In genomic region chr5:10832421-10832820, GRCh38 we compare ENCODE assay signal across 19 cellular contexts.
DNase-seq lines count a peak whose midpoint lies in the region; ATAC-seq, FAIRE-seq and TF ChIP-seq lines count a peak whose summit lies in the region.
"Had no signal": no experiment of that assay in that cellular context is flagged by ENCODE, and none has a peak within 500 bp of the region (broad histone marks: within the 10 kb centered on the region; RNA-seq: fewer than 3 reads in every experiment).

No MANE protein-coding gene starts in this region.

- H3K27me3 ChIP-seq in HepG2 (ENCODE audit: control insufficient read depth in 1 of 2, insufficient read depth in 2 of 2, low read length in 2 of 2), result no peaks in the 10 kb centered on the region
- H3K27me3 ChIP-seq in right lobe of liver, result no peaks in the 10 kb centered on the region
- H3K27me3 ChIP-seq in astrocyte (ENCODE audit: insufficient read depth, low read length), result no peaks in the 10 kb centered on the region
- peaks cover 3% of the 10 kb centered on the region for H3K27me3 ChIP-seq in osteoblast (ENCODE audit: insufficient read depth, low read length)

- H3K4me1 ChIP-seq in HepG2 (ENCODE audit: insufficient read depth, low read length) (peaks cover 32% of the 10 kb centered on the region), right lobe of liver (no peaks in the 10 kb centered on the region), astrocyte (ENCODE audit: insufficient read depth, low read length) (peaks cover 31% of the 10 kb centered on the region), osteoblast (ENCODE audit: insufficient read depth, low read length) (peaks cover 20% of the 10 kb centered on the region)
- H3K4me1 ChIP-seq: A549, HAP-1 had no signal

- TF ChIP-seq EP300 in HepG2 (IDR thresholded peaks at IDR 0.05; ENCODE audit: low read depth in 2 of 2, low read length in 2 of 2), result no peak
- no peak for TF ChIP-seq EP300 in HepG2 (CRISPR knock-in tag; IDR thresholded peaks at IDR 0.05; ENCODE audit: borderline replicate concordance)

- CTCF ChIA-PET in HepG2 (lab: Yijun Ruan, JAX; ENCODE audit: low intra/inter-chr PET ratio, low total read pairs), result no interaction called here

- H2AFZ ChIP-seq in HepG2 (ENCODE audit: low read length) (no peak overlapping the region), astrocyte (ENCODE audit: low read depth, low read length) (no peak overlapping the region), osteoblast (ENCODE audit: low read length) (no peak overlapping the region)

- POLR2A ChIA-PET in HepG2 (lab: Yijun Ruan, JAX), result no interaction called here

- no peaks in the 10 kb centered on the region for H3K79me2 ChIP-seq in HepG2 (ENCODE audit: insufficient read depth, low read length)
- no peaks in the 10 kb centered on the region for H3K79me2 ChIP-seq in astrocyte (ENCODE audit: insufficient read depth, low read length)
- no peaks in the 10 kb centered on the region for H3K79me2 ChIP-seq in osteoblast (ENCODE audit: insufficient read depth, low read length)

- ATAC-seq in HepG2 (no peak; the same call in 2 of the 3 replicates), right lobe of liver (no peak), HG02623 (IDR thresholded peaks at IDR 0.05; ENCODE audit: unreplicated experiment) (no peak)

- no peaks in the 10 kb centered on the region for H3K27me3 Mint-ChIP-seq in astrocyte (ENCODE audit: low read depth, unreplicated experiment)

- no peak overlapping the region for H3K4me3 ChIP-seq in HepG2 (replicated peaks in 1 of 3; ENCODE audit: insufficient read depth in 1 of 3, low read depth in 2 of 3, low read length in 3 of 3)
- no peak overlapping the region for H3K4me3 ChIP-seq in right lobe of liver
- no peak overlapping the region for H3K4me3 ChIP-seq in astrocyte (ENCODE audit: insufficient read depth, low read depth, low read length)
- H3K4me3 ChIP-seq in osteoblast (ENCODE audit: insufficient read depth, low read length), result no peak overlapping the region
- H3K4me3 ChIP-seq: A549, HAP-1 had no signal

- intact Hi-C loops in HepG2 (cut with micrococcal nuclease; ENCODE audit: unreplicated experiment), result loop anchor here (2.0 kb wide), 1 partner anchor 24 kb away; no protein-coding TSS in a partner anchor
- intact Hi-C loops in right lobe of liver (cut with DNase I), result no loop called here

- no TSS peak for BruUV-seq in HepG2 (replicated peaks; lab: Mats Ljungman, UMichigan)

- FAIRE-seq in HepG2 (lab: Jason Lieb, UNC) (no peak), astrocyte (lab: Jason Lieb, UNC) (no peak), urothelium cell line (lab: Jason Lieb, UNC) (no peak)
- FAIRE-seq: A549, D721Med, H1 had no signal

- peak overlapping the region; percentile 41; the same call in 1 of the 2 replicates for H3K4me2 ChIP-seq in HepG2 (ENCODE audit: low read depth, low read length)
- H3K4me2 ChIP-seq in astrocyte (ENCODE audit: low read length), result peak overlapping the region; percentile 3
- no peak overlapping the region for H3K4me2 ChIP-seq in osteoblast (ENCODE audit: insufficient read depth, low read length)

- H3K9ac ChIP-seq in HepG2 (ENCODE audit: insufficient read depth, low read depth, low read length), result no peak overlapping the region
- no peak overlapping the region for H3K9ac ChIP-seq in astrocyte (ENCODE audit: low read length)

- WGBS in HepG2 (ENCODE audit: low lambda C conversion rate), result 76% methylated on average over 1 of the region's 1 CpG
- 69% methylated on average over 1 of the region's 1 CpG for WGBS in right lobe of liver (ENCODE audit: insufficient coverage, low coverage, low lambda C conversion rate, missing lambda C conversion rate)

- peaks cover 2% of the 10 kb centered on the region for H3K36me3 Mint-ChIP-seq in astrocyte (ENCODE audit: low read depth, unreplicated experiment)

- H3K27ac ChIP-seq in HepG2 (ENCODE audit: extremely low read length, insufficient read depth, low read length) (peak overlapping the region; percentile 22), right lobe of liver (no peak overlapping the region), astrocyte (ENCODE audit: low read depth, low read length) (no peak overlapping the region), osteoblast (ENCODE audit: low read depth, low read length) (no peak overlapping the region)
- H3K27ac ChIP-seq: 22Rv1, A549, C4-2B had no signal

- H3K36me3 ChIP-seq in HepG2 (replicated peaks in 1 of 2; ENCODE audit: control insufficient read depth in 1 of 2, insufficient read depth in 2 of 2, low read length in 2 of 2), result no peaks in the 10 kb centered on the region
- H3K36me3 ChIP-seq in right lobe of liver, result no peaks in the 10 kb centered on the region
- no peaks in the 10 kb centered on the region for H3K36me3 ChIP-seq in astrocyte (ENCODE audit: insufficient read depth, low read length)
- no peaks in the 10 kb centered on the region for H3K36me3 ChIP-seq in osteoblast (ENCODE audit: insufficient read depth, low read length)
- H3K36me3 ChIP-seq: HAP-1 had no signal

- TF ChIP-seq POLR2A in HepG2 (IDR thresholded peaks at IDR 0.05; ENCODE audit: insufficient read depth in 1 of 2, low read depth in 2 of 2, low read length in 2 of 2) (no peak), right lobe of liver (IDR thresholded peaks at IDR 0.05) (no peak)

- H3K4me3 Mint-ChIP-seq in astrocyte (ENCODE audit: unreplicated experiment), result no peak overlapping the region
- H3K4me3 Mint-ChIP-seq: CD4-positive, alpha-beta T cell had no signal

- TF ChIP-seq RAD21 in HepG2 (CRISPR knock-in tag; IDR thresholded peaks at IDR 0.05), result no peak

- H4K20me1 ChIP-seq in HepG2 (ENCODE audit: insufficient read depth, low read length) (no peaks in the 10 kb centered on the region), astrocyte (ENCODE audit: insufficient read depth, low read length) (no peaks in the 10 kb centered on the region), osteoblast (ENCODE audit: insufficient read depth, low read length) (no peaks in the 10 kb centered on the region)

- peaks cover 21% of the 10 kb centered on the region for H3K4me1 Mint-ChIP-seq in astrocyte (ENCODE audit: low read depth, unreplicated experiment)

- no peaks in the 10 kb centered on the region for H3K9me3 Mint-ChIP-seq in astrocyte (ENCODE audit: unreplicated experiment)
- H3K9me3 Mint-ChIP-seq: CD4-positive, alpha-beta T cell had no signal

- in situ Hi-C loops in HepG2 (cut with HindIII; ENCODE audit: extremely low pct_ligation_motif_present, low pct_unique_long_range_greater_than_20kb), result no loop called here

- H3K9me3 ChIP-seq in HepG2 (ENCODE audit: low read length), result no peaks in the 10 kb centered on the region
- no peaks in the 10 kb centered on the region for H3K9me3 ChIP-seq in right lobe of liver
- H3K9me3 ChIP-seq in astrocyte (ENCODE audit: insufficient read depth, low read depth, low read length), result no peaks in the 10 kb centered on the region
- no peaks in the 10 kb centered on the region for H3K9me3 ChIP-seq in osteoblast (ENCODE audit: low read depth, low read length)
- H3K9me3 ChIP-seq: A549, Caco-2, HAP-1 had no signal

- DNase-seq in HepG2 (ENCODE audit: low spot score) (no peak), right lobe of liver (no peak), astrocyte (ENCODE audit: low read depth) (no peak), osteoblast (ENCODE audit: insufficient read length, low spot score, missing footprints) (peak; percentile 11), urothelium cell line (ENCODE audit: low spot score) (peak; percentile 0), NCI-H526 (lab: John Stamatoyannopoulos, UW) (no peak), NCI-H1436 (lab: John Stamatoyannopoulos, UW) (no peak)
- DNase-seq: AML-193; CD4-positive, alpha-beta T cell; GDM1; KBM-7 had no signal

- H3K27ac Mint-ChIP-seq in astrocyte (ENCODE audit: unreplicated experiment), result no peak overlapping the region
- H3K27ac Mint-ChIP-seq: CD4-positive, alpha-beta T cell had no signal

- TF ChIP-seq CTCF in HepG2 (CRISPR knock-in tag; IDR thresholded peaks at IDR 0.05) (no peak), right lobe of liver (IDR thresholded peaks at IDR 0.05) (no peak), astrocyte (IDR thresholded peaks at IDR 0.05; ENCODE audit: insufficient read depth, low read depth, low read length) (no peak), osteoblast (IDR thresholded peaks at IDR 0.05; ENCODE audit: extremely low read depth, low read depth, low read length) (no peak)

TF ChIP-seq in HepG2, 621 proteins besides CTCF, POLR2A, EP300 and RAD21 (continues in another document):
- TF ChIP-seq MIXL1 (CRISPR knock-in tag; IDR thresholded peaks at IDR 0.05) (no peak), STAG1 (CRISPR knock-in tag; IDR thresholded peaks at IDR 0.05) (no peak), ELK4 (CRISPR knock-in tag; IDR thresholded peaks at IDR 0.05; ENCODE audit: borderline replicate concordance) (no peak), PREB (CRISPR knock-in tag; IDR thresholded peaks at IDR 0.05) (no peak), ZFY (CRISPR knock-in tag; IDR thresholded peaks at IDR 0.05) (no peak), RBAK (CRISPR knock-in tag; IDR thresholded peaks at IDR 0.05) (no peak), CREBL2 (CRISPR knock-in tag; IDR thresholded peaks at IDR 0.05; ENCODE audit: borderline replicate concordance) (no peak), SMARCE1 (IDR thresholded peaks at IDR 0.05; ENCODE audit: borderline replicate concordance) (no peak), KDM5A (IDR thresholded peaks at IDR 0.05; ENCODE audit: borderline replicate concordance, low read length) (no peak), SRF (IDR thresholded peaks at IDR 0.05; ENCODE audit: low read depth, low read length) (no peak), ZNF674 (CRISPR knock-in tag; IDR thresholded peaks at IDR 0.05; ENCODE audit: low read depth) (no peak), TAF1 (CRISPR knock-in tag; IDR thresholded peaks at IDR 0.05) (no peak)

Comparison
In these comparisons a context has a peak if more than half of its experiments do, and no peak if none do; other contexts are left out.
1. DNase-seq: peak in osteoblast (single experiment) and urothelium cell line (single experiment); none in HepG2 (single experiment), right lobe of liver (0 of 3), astrocyte (single experiment), NCI-H526 (0 of 2) and NCI-H1436 (single experiment).